Comparison of ENCODE assay signal across 8 cellular contexts in genomic region chr1:247209306-247209900, GRCh38. TPM values are rescaled to one million over a fixed set of nuclear protein-coding genes. Genes with fewer than 3 reads are reported as not detected.
DNase-seq lines count a peak whose midpoint lies in the region; ATAC-seq, FAIRE-seq and TF ChIP-seq lines count a peak whose summit lies in the region.

No MANE protein-coding gene starts in this region.

- H3K27me3 ChIP-seq in astrocyte (ENCODE audit: insufficient read depth, low read length): no peaks in the 10 kb centered on the region
- H3K27me3 ChIP-seq in mesenchymal stem cell (ENCODE audit: control insufficient read depth in 1 of 2, insufficient read depth in 1 of 2, low read length in 2 of 2): no peaks in the 10 kb centered on the region
- no peaks in the 10 kb centered on the region for H3K27me3 ChIP-seq in adrenal gland

- H3K27ac ChIP-seq in HEK293 (ENCODE audit: extremely low read depth, low read depth, low read length) (no peak overlapping the region), astrocyte (ENCODE audit: low read depth, low read length) (no peak overlapping the region), mesenchymal stem cell (ENCODE audit: low read length, poor library complexity, severe bottlenecking) (no peak overlapping the region), adrenal gland (no peak overlapping the region)

- H2BK5ac ChIP-seq in mesenchymal stem cell (ENCODE audit: low read depth, low read length, poor library complexity, severe bottlenecking): no peak overlapping the region

- peaks cover 20% of the 10 kb centered on the region for H3K4me1 Mint-ChIP-seq in astrocyte (ENCODE audit: low read depth, unreplicated experiment)

- peaks cover 13% of the 10 kb centered on the region for H3K79me1 ChIP-seq in mesenchymal stem cell (replicated peaks; ENCODE audit: low read length, poor library complexity, severe bottlenecking)

- no peak overlapping the region for H3K23ac ChIP-seq in mesenchymal stem cell (ENCODE audit: low read length in 2 of 2)

- POLR2A ChIA-PET in HEK293 (lab: Yijun Ruan, JAX): no interaction called here

- H3K27me3 Mint-ChIP-seq in astrocyte (ENCODE audit: low read depth, unreplicated experiment): no peaks in the 10 kb centered on the region

- ATAC-seq in GM19463 (IDR thresholded peaks at IDR 0.05; ENCODE audit: unreplicated experiment): no peak
- ATAC-seq in HG03354 (IDR thresholded peaks at IDR 0.05; ENCODE audit: poor library complexity, severe bottlenecking, unreplicated experiment): no peak

- no peak overlapping the region for H2AFZ ChIP-seq in astrocyte (ENCODE audit: low read depth, low read length)
- no peak overlapping the region for H2AFZ ChIP-seq in mesenchymal stem cell (ENCODE audit: low read depth, low read length)

- no peak overlapping the region for H2BK15ac ChIP-seq in mesenchymal stem cell (ENCODE audit: low read depth, poor library complexity, severe bottlenecking)

- no peak overlapping the region for H3K18ac ChIP-seq in mesenchymal stem cell (ENCODE audit: low read depth in 1 of 2, low read length in 2 of 2)

- intact Hi-C loops in adrenal gland (cut with DNase I): no loop called here

- WGBS in mesenchymal stem cell: 41% methylated on average over 2 of the region's 3 CpGs
- 43 to 56% (median 49%) methylated on average over 3 of the region's 3 CpGs for WGBS in adrenal gland, 4 donors

- H3K4me2 ChIP-seq in astrocyte (ENCODE audit: low read length) (peak overlapping the region; percentile 92), mesenchymal stem cell (ENCODE audit: low read length, poor library complexity, severe bottlenecking) (peak overlapping the region; percentile 36)

- no peak for TF ChIP-seq CTCF in HEK293 (tag by site-specific recombination; IDR thresholded peaks at IDR 0.05)
- TF ChIP-seq CTCF in astrocyte (IDR thresholded peaks at IDR 0.05; ENCODE audit: insufficient read depth, low read depth, low read length): no peak
- TF ChIP-seq CTCF in adrenal gland (IDR thresholded peaks at IDR 0.05): no peak

- H3K14ac ChIP-seq in mesenchymal stem cell (ENCODE audit: low read length in 2 of 2): no peak overlapping the region

- H3K36me3 Mint-ChIP-seq in astrocyte (ENCODE audit: low read depth, unreplicated experiment): peaks cover 13% of the 10 kb centered on the region

- H3K36me3 ChIP-seq in HEK293 (ENCODE audit: control insufficient read depth in 2 of 2, insufficient read depth in 1 of 2, low read length in 2 of 2): peaks cover 0 to 12% of the 10 kb centered on the region in 2 experiments; a peak in 1 of 3 replicates
- peaks cover 3% of the 10 kb centered on the region for H3K36me3 ChIP-seq in astrocyte (ENCODE audit: insufficient read depth, low read length)
- H3K36me3 ChIP-seq in mesenchymal stem cell (ENCODE audit: control insufficient read depth in 1 of 2, insufficient read depth in 2 of 2, low read depth in 1 of 2, low read length in 2 of 2): peaks cover 11 to 18% of the 10 kb centered on the region in 2 experiments
- no peaks in the 10 kb centered on the region for H3K36me3 ChIP-seq in adrenal gland (replicated peaks in 1 of 2)

- H2AK5ac ChIP-seq in mesenchymal stem cell (ENCODE audit: low read length, severe bottlenecking): no peak overlapping the region

- no peak for TF ChIP-seq POLR2A in adrenal gland (IDR thresholded peaks at IDR 0.05)

- no peak overlapping the region for H3K4ac ChIP-seq in mesenchymal stem cell (ENCODE audit: low read depth in 1 of 2, low read length in 2 of 2)

- CTCF ChIA-PET in HEK293 (lab: Yijun Ruan, JAX): no interaction called here

- H3K9ac ChIP-seq in astrocyte (ENCODE audit: low read length) (peak overlapping the region; percentile 85), mesenchymal stem cell (ENCODE audit: low read length) (peak overlapping the region; percentile 95)

- no peak overlapping the region for H2BK120ac ChIP-seq in mesenchymal stem cell (ENCODE audit: low read depth, low read length)

- peak overlapping the region; percentile 89 for H3K4me3 Mint-ChIP-seq in astrocyte (ENCODE audit: unreplicated experiment)

- FAIRE-seq in astrocyte (lab: Jason Lieb, UNC): no peak

- H3K9me3 ChIP-seq in HEK293 (ENCODE audit: control insufficient read depth, insufficient read depth, low read depth, low read length) (no peaks in the 10 kb centered on the region), astrocyte (ENCODE audit: insufficient read depth, low read depth, low read length) (peaks cover 4% of the 10 kb centered on the region), mesenchymal stem cell (ENCODE audit: control insufficient read depth, low read length) (peaks cover 7% of the 10 kb centered on the region), adrenal gland (replicated peaks in 1 of 3) (no peaks in the 10 kb centered on the region)

- no peaks in the 10 kb centered on the region for H3K9me3 Mint-ChIP-seq in astrocyte (ENCODE audit: unreplicated experiment)

- peak overlapping the region; percentile 71 for H3K4me3 ChIP-seq in HEK293 (ENCODE audit: low read depth, low read length)
- H3K4me3 ChIP-seq in astrocyte (ENCODE audit: insufficient read depth, low read depth, low read length): peak overlapping the region; percentile 86
- H3K4me3 ChIP-seq in mesenchymal stem cell (ENCODE audit: insufficient read depth in 1 of 2, low read depth in 1 of 2, low read length in 2 of 2): peak overlapping the region in 1 of 2 experiments; percentile 94
- H3K4me3 ChIP-seq in adrenal gland: peak overlapping the region in 2 of 4 donors; percentile 69 to 92

- no peak overlapping the region for H2BK12ac ChIP-seq in mesenchymal stem cell (ENCODE audit: low read length in 2 of 2)

- peaks cover 60% of the 10 kb centered on the region for H3K79me2 ChIP-seq in astrocyte (ENCODE audit: insufficient read depth, low read length)

- H4K20me1 ChIP-seq in astrocyte (ENCODE audit: insufficient read depth, low read length): peaks cover 23% of the 10 kb centered on the region

- H4K8ac ChIP-seq in mesenchymal stem cell (ENCODE audit: low read length): no peak overlapping the region

- H4K91ac ChIP-seq in mesenchymal stem cell (ENCODE audit: low read length): no peak overlapping the region

- DNase-seq in A172 (ENCODE audit: low spot score) (peak; percentile 7), astrocyte (ENCODE audit: low read depth) (no peak), mesenchymal stem cell (peak; percentile 45), NCI-H2227 treated with DMSO at 0.1 percent for 48 hours (lab: John Stamatoyannopoulos, UW) (no peak), adrenal gland (no peak)

- H3K4me1 ChIP-seq in HEK293 (ENCODE audit: control insufficient read depth, insufficient read depth, low read length): no peaks in the 10 kb centered on the region
- peaks cover 9% of the 10 kb centered on the region for H3K4me1 ChIP-seq in astrocyte (ENCODE audit: insufficient read depth, low read length)
- peaks cover 12% of the 10 kb centered on the region for H3K4me1 ChIP-seq in mesenchymal stem cell (ENCODE audit: control insufficient read depth, insufficient read depth, low read depth, low read length)
- peaks cover 0 to 22% of the 10 kb centered on the region in 2 donors for H3K4me1 ChIP-seq in adrenal gland (replicated peaks in 1 of 2)

- H3K27ac Mint-ChIP-seq in astrocyte (ENCODE audit: unreplicated experiment): peak overlapping the region; percentile 22

TF ChIP-seq in HEK293, 187 proteins besides CTCF, POLR2A, EP300 and RAD21:
- TF ChIP-seq ZNF341 (tag by site-specific recombination; IDR thresholded peaks at IDR 0.05; ENCODE audit: low read depth) (no peak), ZNF521 (tag by site-specific recombination; IDR thresholded peaks at IDR 0.05) (no peak), ZNF140 (tag by site-specific recombination; IDR thresholded peaks at IDR 0.05) (no peak), ZBTB11 (tag by site-specific recombination; conservative IDR thresholded peaks at IDR 0.05; ENCODE audit: low read depth) (peak; percentile 40; the same call in 1 of the 2 replicates)

RNA-seq across cellular contexts. Expression of gene ZNF124, which starts 37.6 kb away (rescaled TPM):
- 67.1 and 69.2 TPM in 2 replicates for total RNA-seq in A172 (2014; rRNA removed; shearing (Covaris generic))
- total RNA-seq in astrocyte (28.6 and 36.5 TPM in 2 replicates), adrenal gland (10 to 100 TPM in 7 of 8 donors, 1 to 10 TPM in 1; 8.7 to 21.7 (median 14.3) TPM)
- polyA plus RNA-seq in mesenchymal stem cell (2013, experiment 1 of 2): 3.6 TPM
- polyA plus RNA-seq in mesenchymal stem cell (2013, experiment 2 of 2): 4.1 TPM
- 1 to 10 TPM in 2 of 3 donors, under 1 TPM in 1; 0.97 to 2.3 (median 1.3) TPM for polyA plus RNA-seq in adrenal gland

RNA-seq across cellular contexts. Expression of gene VN1R5, which starts 46.5 kb away (rescaled TPM):
- not detected in 2 replicates for total RNA-seq in A172 (2014; rRNA removed; shearing (Covaris generic))
- total RNA-seq in astrocyte (not detected in 2 replicates), adrenal gland (not detected)
- not detected for polyA plus RNA-seq in mesenchymal stem cell (2013, experiment 1 of 2)
- polyA plus RNA-seq in mesenchymal stem cell (2013, experiment 2 of 2): not detected
- polyA plus RNA-seq in adrenal gland: not detected

Comparison
In these comparisons a context has a peak if more than half of its experiments do, and no peak if none do; other contexts are left out.
1. DNase-seq: peak in A172 (single experiment) and mesenchymal stem cell (single experiment); none in astrocyte (single experiment), NCI-H2227 treated with DMSO at 0.1 percent for 48 hours (single experiment) and adrenal gland (0 of 7).